ENCODE assay signal across 31 cellular contexts in the genomic region with DNA sequence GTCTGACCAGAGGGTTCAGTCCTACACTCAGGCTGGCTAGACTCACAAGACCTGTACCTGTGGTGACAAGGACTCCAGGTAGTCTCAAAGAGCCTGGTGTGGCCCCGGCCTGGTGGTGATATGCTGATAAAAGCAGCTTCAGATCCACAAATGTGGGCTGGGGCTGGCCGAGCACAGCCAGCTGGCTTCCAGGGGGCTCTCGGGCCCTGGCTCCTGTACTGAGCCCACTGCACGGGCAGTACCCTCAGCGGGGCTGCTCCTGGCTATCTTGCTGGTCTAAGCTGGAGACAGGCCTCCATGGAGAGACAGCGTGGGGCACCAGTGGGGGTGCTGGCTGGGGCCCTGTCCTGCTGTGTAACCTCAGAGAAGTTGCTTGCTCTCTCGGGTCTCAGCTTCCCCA. TPM values are rescaled to one million over a fixed set of nuclear protein-coding genes. Genes with fewer than 3 reads are reported as not detected.
DNase-seq lines count a peak whose midpoint lies in the region; ATAC-seq, FAIRE-seq and TF ChIP-seq lines count a peak whose summit lies in the region.
"Had no signal": no experiment of that assay in that cellular context is flagged by ENCODE, and none has a peak within 500 bp of the region (broad histone marks: within the 10 kb centered on the region; RNA-seq: fewer than 3 reads in every experiment).

No MANE protein-coding gene starts in this region.

- H3K4me3 ChIP-seq in H7 (ENCODE audit: insufficient read depth, low read depth, low read length) (no peak overlapping the region), kidney (ENCODE audit: low read length in 2 of 2) (peak overlapping the region in 1 of 2 donors; percentile 8), spleen (no peak overlapping the region)
- H3K4me3 ChIP-seq: BLaER1 treated with 17β-estradiol and CSF1 and Interleukin-3, amounts not matched to agents 10 nM and 100 nM; sigmoid colon; upper lobe of left lung had no signal

- H3K9me3 ChIP-seq in kidney (ENCODE audit: control insufficient read depth in 1 of 2, low read length in 2 of 2) (no peaks in the 10 kb centered on the region), spleen (no peaks in the 10 kb centered on the region)
- H3K9me3 ChIP-seq: BLaER1 treated with 17β-estradiol and CSF1 and Interleukin-3, amounts not matched to agents 10 nM and 100 nM; sigmoid colon; upper lobe of left lung had no signal

- DNase-seq in H7: peak; percentile 35
- no peak for DNase-seq in caudate nucleus (lab: John Stamatoyannopoulos, UW)
- peak; percentile 64 for DNase-seq in kidney
- peak; percentile 65 for DNase-seq in spleen
- no peak for DNase-seq in hepatic stellate cell (ENCODE audit: low spot score)
- DNase-seq in COLO829 (ENCODE audit: low spot score): no peak
- DNase-seq in posterior vena cava (ENCODE audit: low spot score): no peak
- DNase-seq: activated CD4-positive, alpha-beta memory T cell treated with anti-CD3 and anti-CD28 coated beads, Interleukin-2, amount 10 ng/mL, durations not matched to agents 7 days and 5 days; activated CD8-positive, alpha-beta memory T cell treated with anti-CD3 and anti-CD28 coated beads, Interleukin-2, amount 50 U/mL, for 48 hours; activated naive CD4-positive, alpha-beta T cell treated with Interleukin-2 at 50 U/mL for 16 hours; brain microvascular endothelial cell; effector memory CD8-positive, alpha-beta T cell; HCEC 1CT; Karpas-422; kidney glomerular epithelial cell; mesenchymal stem cell; NCI-H1417; NCI-H2081; NCI-H748 treated with DMSO at 0.1 percent for 48 hours; SHP77 treated with DMSO at 0.1 percent for 48 hours; sigmoid colon; stimulated activated CD4-positive, alpha-beta T cell treated with anti-CD3 and anti-CD28 coated beads, Interleukin-4, amount 100 ng/mL, for 1 hour; SW 1271; T-helper 9 cell had no signal

- H3K27ac ChIP-seq in caudate nucleus (ENCODE audit: low read depth, low read length) (peak overlapping the region; percentile 98), kidney (ENCODE audit: low read depth in 2 of 2, low read length in 2 of 2) (peak overlapping the region; percentile 88 to 92), spleen (no peak overlapping the region)
- H3K27ac ChIP-seq: BLaER1 treated with 17β-estradiol and CSF1 and Interleukin-3, amounts not matched to agents 10 nM and 100 nM; brain microvascular endothelial cell; sigmoid colon had no signal

- peaks cover 2% of the 10 kb centered on the region for H3K36me3 ChIP-seq in H7 (replicated peaks; ENCODE audit: control insufficient read depth, insufficient read depth, low read length)
- no peaks in the 10 kb centered on the region for H3K36me3 ChIP-seq in kidney (ENCODE audit: control insufficient read depth in 1 of 2, insufficient read depth in 2 of 2, low read length in 2 of 2)
- H3K36me3 ChIP-seq in spleen: peaks cover 0 to 62% (median 11%) of the 10 kb centered on the region in 6 donors
- H3K36me3 ChIP-seq: brain microvascular endothelial cell had no signal

- H3K4me1 ChIP-seq in kidney (ENCODE audit: control insufficient read depth in 1 of 2, insufficient read depth in 1 of 2, low read depth in 1 of 2, low read length in 2 of 2): peaks cover 40 to 58% of the 10 kb centered on the region in 2 donors
- peaks cover 14 to 29% (median 20%) of the 10 kb centered on the region in 6 donors for H3K4me1 ChIP-seq in spleen

- TF ChIP-seq CTCF in kidney (IDR thresholded peaks at IDR 0.05; ENCODE audit: borderline replicate concordance, extremely low read depth, insufficient read depth) (no peak), spleen (IDR thresholded peaks at IDR 0.05 in 8 of 11, conservative IDR thresholded peaks at IDR 0.05 in 3 of 11) (no peak)

- WGBS in spleen, 5 donors: 89 to 96% (median 93%) methylated on average over 3 to 7 of the region's 7 CpGs

- intact Hi-C loops in kidney (cut with DNase I): no loop called here
- intact Hi-C loops in spleen (cut with DNase I; ENCODE audit: low total_unique reads): no loop called here
- intact Hi-C loops in posterior vena cava (cut with DNase I): no loop called here

- TF ChIP-seq POLR2A in spleen (IDR thresholded peaks at IDR 0.05): no peak

- H3K27me3 ChIP-seq in H7 (ENCODE audit: control insufficient read depth, insufficient read depth, low read length) (no peaks in the 10 kb centered on the region), spleen (replicated peaks in 1 of 7) (no peaks in the 10 kb centered on the region)
- H3K27me3 ChIP-seq: brain microvascular endothelial cell, sigmoid colon, upper lobe of left lung had no signal

- H3K9ac ChIP-seq in kidney (ENCODE audit: low read length in 2 of 2): peak overlapping the region; percentile 13 to 78

- ATAC-seq in HG03025 (IDR thresholded peaks at IDR 0.05; ENCODE audit: low FRiP score, unreplicated experiment): no peak
- ATAC-seq: effector memory CD8-positive, alpha-beta T cell; HepG2 had no signal

- no peak for FAIRE-seq in kidney (lab: Jason Lieb, UNC)
- FAIRE-seq: colon, GM12892, HepG2 had no signal

RNA-seq across cellular contexts. Expression of gene SMIM5, which starts 4.3 kb away (rescaled TPM):
- 0.11 TPM in 1 of 2 replicates, not detected in the other for total RNA-seq in H7 (2014; rRNA removed; shearing (Covaris generic))
- 8.0 TPM for total RNA-seq in kidney
- polyA plus RNA-seq in kidney (ENCODE audit: insufficient read depth, low read depth, low replicate concordance): 63.0 TPM
- total RNA-seq in spleen: 1 to 10 TPM; 2.1 to 5.1 (median 3.4) TPM
- 1 to 10 TPM; 3.0 to 4.7 (median 4.7) TPM for polyA plus RNA-seq in spleen
- under 1 TPM; 0.38 to 0.97 TPM for total RNA-seq in posterior vena cava
- total RNA-seq: activated CD4-positive, alpha-beta memory T cell treated with anti-CD3 and anti-CD28 coated beads, Interleukin-2, amount 10 ng/mL, durations not matched to agents 7 days and 5 days; activated T-helper 1 cell treated with anti-CD3 and anti-CD28 coated beads, Interleukin-12 subunit alpha, Interleukin-12 subunit beta, Interleukin-2, Interleukin-4 antibody, amounts not matched to agents 30 ng/mL and 10 ng/mL and 1 ng/mL, durations not matched to agents 14 hours and 24 hours and 36 hours; HepG2 had no signal
- polyA plus RNA-seq: HepG2 had no signal

RNA-seq across cellular contexts. Expression of gene RECQL5, which starts 29.4 kb away (rescaled TPM):
- 36.3 and 40.0 TPM in 2 replicates for total RNA-seq in H7 (2014; rRNA removed; shearing (Covaris generic))
- total RNA-seq in kidney (51.6 TPM), spleen (10 to 100 TPM; 25.7 to 51.0 (median 37.6) TPM), posterior vena cava (10 to 100 TPM; 14.5 to 14.8 TPM)
- polyA plus RNA-seq in kidney (ENCODE audit: insufficient read depth, low read depth, low replicate concordance) (40.0 TPM), spleen (10 to 100 TPM; 28.2 to 48.8 (median 47.4) TPM)

RNA-seq across cellular contexts. Expression of gene SAP30BP, which starts 29.6 kb away (rescaled TPM):
- 52.9 and 61.3 TPM in 2 replicates for total RNA-seq in H7 (2014; rRNA removed; shearing (Covaris generic))
- total RNA-seq in kidney: 95.1 TPM
- polyA plus RNA-seq in kidney (ENCODE audit: insufficient read depth, low read depth, low replicate concordance): 62.9 TPM
- total RNA-seq in spleen: 100 to 1,000 TPM in 3 of 7 donors, 10 to 100 TPM in 4; 71.6 to 110 (median 82.1) TPM
- 10 to 100 TPM; 53.8 to 76.7 (median 70.4) TPM for polyA plus RNA-seq in spleen
- 10 to 100 TPM; 56.7 to 66.1 TPM for total RNA-seq in posterior vena cava

RNA-seq across cellular contexts. Expression of gene MYO15B, which starts 50.0 kb away (rescaled TPM):
- total RNA-seq in H7 (2014; rRNA removed; shearing (Covaris generic)): 9.9 and 14.6 TPM in 2 replicates
- 286 TPM for total RNA-seq in kidney
- polyA plus RNA-seq in kidney (ENCODE audit: insufficient read depth, low read depth, low replicate concordance): 139 TPM
- 100 to 1,000 TPM; 203 to 569 (median 292) TPM for total RNA-seq in spleen
- polyA plus RNA-seq in spleen: 100 to 1,000 TPM; 123 to 551 (median 402) TPM
- 100 to 1,000 TPM in 1 of 2 donors, 10 to 100 TPM in 1; 76.5 to 114 TPM for total RNA-seq in posterior vena cava

Comparison
In these comparisons a context has a peak if more than half of its experiments do, and no peak if none do; other contexts are left out.
1. DNase-seq: peak in H7 (single experiment), kidney (single experiment) and spleen (single experiment); none in caudate nucleus (0 of 61), hepatic stellate cell (single experiment), COLO829 (single experiment) and posterior vena cava (single experiment).
2. H3K27ac ChIP-seq: peak in caudate nucleus (single experiment) and kidney (2 of 2); none in spleen (0 of 8).